Comparison of ENCODE assay signal across 1 cellular context in genomic region chr18:63159590-63159989, GRCh38.
TF ChIP-seq lines count a peak whose summit lies in the region.

No MANE protein-coding gene starts in this region.

TF ChIP-seq in GM12878, 131 proteins besides CTCF, POLR2A, EP300 and RAD21 (continued from another document):
- 0 out of 2 replicates have a peak, but pooled peaks have one; percentile 39 for TF ChIP-seq MLLT1 (IDR thresholded peaks at IDR 0.05)
- peak; percentile 21; the same call in 1 of the 2 replicates for TF ChIP-seq MEF2A (IDR thresholded peaks at IDR 0.05; ENCODE audit: insufficient read depth, low read depth, low read length)
- TF ChIP-seq ZNF274 (IDR thresholded peaks at IDR 0.05; ENCODE audit: insufficient read depth, insufficient read length) = no peak
- no peak for TF ChIP-seq BMI1 (IDR thresholded peaks at IDR 0.05; ENCODE audit: borderline replicate concordance)
- no peak for TF ChIP-seq TCF7 (IDR thresholded peaks at IDR 0.05; ENCODE audit: borderline replicate concordance)
